23 cellular contexts compared by ENCODE assay signal in the genomic region with DNA sequence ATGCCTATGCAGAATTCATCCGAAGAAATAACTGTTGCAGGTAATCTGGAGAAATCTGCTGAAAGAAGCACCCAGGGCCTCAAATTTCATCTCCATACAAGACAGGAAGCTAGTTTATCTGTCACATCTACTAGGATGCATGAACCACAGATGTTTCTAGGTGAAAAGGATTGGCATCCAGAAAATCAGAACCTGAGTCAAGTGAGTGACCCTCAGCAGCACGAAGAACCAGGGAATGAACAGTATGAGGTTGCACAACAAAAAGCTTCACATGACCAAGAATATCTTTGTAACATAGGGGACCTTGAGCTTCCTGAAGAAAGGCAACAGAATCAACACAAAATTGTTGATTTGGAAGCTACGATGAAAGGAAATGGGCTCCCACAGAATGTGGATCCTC. TPM values are rescaled to one million over a fixed set of nuclear protein-coding genes. Genes with fewer than 3 reads are reported as not detected.
A peak's percentile ranks its signal among the peaks of the same experiment; 100 is the strongest.
DNase-seq lines count a peak whose midpoint lies in the region; ATAC-seq, FAIRE-seq and TF ChIP-seq lines count a peak whose summit lies in the region.
"Had no signal": no experiment of that assay in that cellular context is flagged by ENCODE, and none has a peak within 500 bp of the region (broad histone marks: within the 10 kb centered on the region; RNA-seq: fewer than 3 reads in every experiment).

No MANE protein-coding gene starts in this region.

- H3K9me3 ChIP-seq in HepG2 (ENCODE audit: low read length) = no peaks in the 10 kb centered on the region
- H3K9me3 ChIP-seq in H9 (ENCODE audit: control insufficient read depth, low read depth, low read length) = no peaks in the 10 kb centered on the region
- H3K9me3 ChIP-seq: A549, BLaER1, Caco-2, HAP-1 had no signal

- DNase-seq in activated B cell treated with CpG ODN at 0.5 μM for 24 hours (no peak), HepG2 (ENCODE audit: low spot score) (no peak), progenitor cell of endocrine pancreas (ENCODE audit: low spot score, unreplicated experiment) (no peak), midbrain (lab: John Stamatoyannopoulos, UW) (no peak), H9 (no peak), GM03348 (ENCODE audit: low spot score) (no peak)
- DNase-seq: 8988T; Caco-2; CD4-positive, CD25-positive, alpha-beta regulatory T cell; CD8-positive, alpha-beta T cell; DMS 273 treated with DMSO at 0.1 percent for 48 hours; DMS79; GF-D8; HFFc6 had no signal

- H3K4me3 Mint-ChIP-seq in activated B cell treated with CpG ODN at 0.5 μM for 24 hours = no peak overlapping the region
- no peak overlapping the region for H3K4me3 Mint-ChIP-seq in progenitor cell of endocrine pancreas (ENCODE audit: low read depth)
- no peak overlapping the region for H3K4me3 Mint-ChIP-seq in H9
- H3K4me3 Mint-ChIP-seq: B cell; CD4-positive, CD25-positive, alpha-beta regulatory T cell; CD8-positive, alpha-beta T cell; GM23338; HFFc6 had no signal

- no peak for TF ChIP-seq POLR2A in HepG2 (IDR thresholded peaks at IDR 0.05; ENCODE audit: insufficient read depth in 1 of 2, low read depth in 2 of 2, low read length in 2 of 2)

- TF ChIP-seq EP300 in HepG2 (IDR thresholded peaks at IDR 0.05; ENCODE audit: low read depth in 2 of 2, low read length in 2 of 2) (no peak), HepG2 (CRISPR knock-in tag; IDR thresholded peaks at IDR 0.05; ENCODE audit: borderline replicate concordance) (no peak)

- no peak overlapping the region for H2BK120ac ChIP-seq in H9 (ENCODE audit: low read depth, low read length, poor library complexity, severe bottlenecking)

- H3T11ph ChIP-seq in H9 (ENCODE audit: low read length) = no peak overlapping the region

- no peak overlapping the region for H2BK5ac ChIP-seq in H9 (ENCODE audit: insufficient read length, low read length)

- BruUV-seq in HepG2 (replicated peaks; lab: Mats Ljungman, UMichigan) = no TSS peak

- H3K9ac ChIP-seq in HepG2 (ENCODE audit: insufficient read depth, low read depth, low read length) (no peak overlapping the region), H9 (ENCODE audit: extremely low read depth, insufficient read length, low read length) (no peak overlapping the region)
- H3K9ac ChIP-seq: BLaER1 had no signal

- H3K23me2 ChIP-seq in H9 (ENCODE audit: insufficient read length, low read depth, low read length, poor library complexity, severe bottlenecking) = no peaks in the 10 kb centered on the region

- CTCF ChIA-PET in activated B cell treated with CpG ODN at 0.5 μM for 24 hours (lab: Charles Lee) = no interaction called here
- CTCF ChIA-PET in HepG2 (lab: Yijun Ruan, JAX; ENCODE audit: low intra/inter-chr PET ratio, low total read pairs) = no interaction called here

- POLR2A ChIA-PET in activated B cell treated with CpG ODN at 0.5 μM for 24 hours (lab: Charles Lee) (interaction anchor here (0.6 kb wide), 1 partner anchor 20 kb away, joined by 3 read pairs; no protein-coding TSS in a partner anchor), HepG2 (lab: Yijun Ruan, JAX) (no interaction called here)

- H3K27ac Mint-ChIP-seq in activated B cell treated with CpG ODN at 0.5 μM for 24 hours (peak overlapping the region; percentile 5), progenitor cell of endocrine pancreas (peak overlapping the region; percentile 34), H9 (no peak overlapping the region)
- H3K27ac Mint-ChIP-seq: B cell; CD8-positive, alpha-beta T cell; GM23338; HFFc6 had no signal

- no peak overlapping the region for H4K91ac ChIP-seq in H9 (ENCODE audit: insufficient read length, low read depth, low read length)

- H3K4ac ChIP-seq in H9 (ENCODE audit: low read depth, low read length) = no peak overlapping the region

- no peak overlapping the region for H3K23ac ChIP-seq in H9 (ENCODE audit: insufficient read length, low read depth, low read length)

- intact Hi-C loops in activated B cell treated with CpG ODN at 0.5 μM for 24 hours (cut with micrococcal nuclease) (loop anchor here (5.0 kb wide), 1 partner anchor 37 kb away; no protein-coding TSS in a partner anchor), HepG2 (cut with micrococcal nuclease; ENCODE audit: unreplicated experiment) (no loop called here)

- H3K4me1 ChIP-seq in HepG2 (ENCODE audit: insufficient read depth, low read length) = no peaks in the 10 kb centered on the region
- H3K4me1 ChIP-seq in H9 (ENCODE audit: insufficient read depth, low read length) = no peaks in the 10 kb centered on the region
- H3K4me1 ChIP-seq: A549, Caco-2, HAP-1 had no signal

- no peak overlapping the region for H2AK5ac ChIP-seq in H9 (ENCODE audit: insufficient read length, low read length)

- no peak overlapping the region for H2AFZ ChIP-seq in HepG2 (ENCODE audit: low read length)
- no peak overlapping the region for H2AFZ ChIP-seq in H9 (ENCODE audit: low read length)
- H2AFZ ChIP-seq: GM23338 had no signal

- no peak overlapping the region for H3K4me2 ChIP-seq in HepG2 (ENCODE audit: low read depth, low read length)
- no peak overlapping the region for H3K4me2 ChIP-seq in H9 (ENCODE audit: insufficient read depth, insufficient read length, low read length)
- H3K4me2 ChIP-seq: A549, BLaER1, GM23338 had no signal

- peaks cover 29 to 64% of the 10 kb centered on the region in 2 experiments for H3K36me3 ChIP-seq in HepG2 (replicated peaks in 1 of 2; ENCODE audit: control insufficient read depth in 1 of 2, insufficient read depth in 2 of 2, low read length in 2 of 2)

- peaks cover 3% of the 10 kb centered on the region for H3K4me1 Mint-ChIP-seq in activated B cell treated with CpG ODN at 0.5 μM for 24 hours
- H3K4me1 Mint-ChIP-seq in progenitor cell of endocrine pancreas (ENCODE audit: low read depth) = peaks cover 27% of the 10 kb centered on the region
- H3K4me1 Mint-ChIP-seq in H9 = no peaks in the 10 kb centered on the region
- H3K4me1 Mint-ChIP-seq: GM23338 had no signal

- no peak overlapping the region for H3K18ac ChIP-seq in H9 (ENCODE audit: insufficient read length, low read depth, low read length)

- TF ChIP-seq RAD21 in HepG2 (CRISPR knock-in tag; IDR thresholded peaks at IDR 0.05) = no peak

- no peak for FAIRE-seq in HepG2 (lab: Jason Lieb, UNC)
- FAIRE-seq: A549, GM12892, GM19239 had no signal

- in situ Hi-C loops in HepG2 (cut with HindIII; ENCODE audit: extremely low pct_ligation_motif_present, low pct_unique_long_range_greater_than_20kb) = no loop called here

- no peak overlapping the region for H2BK20ac ChIP-seq in H9 (ENCODE audit: low read depth, low read length, poor library complexity, severe bottlenecking)

- H3K27ac ChIP-seq in HepG2 (ENCODE audit: extremely low read length, insufficient read depth, low read length) = no peak overlapping the region
- no peak overlapping the region for H3K27ac ChIP-seq in H9 (ENCODE audit: insufficient read length, low read depth, low read length)
- H3K27ac ChIP-seq: A549, BLaER1, C4-2B had no signal

- ATAC-seq in activated B cell treated with CpG ODN at 0.5 μM for 24 hours (ENCODE audit: low read depth) = no peak
- no peak for ATAC-seq in HepG2
- ATAC-seq in GM18909 (IDR thresholded peaks at IDR 0.05; ENCODE audit: poor library complexity, unreplicated experiment) = no peak
- ATAC-seq: A549; CD8-positive, alpha-beta T cell; GM23338 had no signal

- H3K79me1 ChIP-seq in H9 (ENCODE audit: insufficient read depth, low read depth, low read length, poor library complexity, severe bottlenecking) = no peaks in the 10 kb centered on the region

- H2BK12ac ChIP-seq in H9 (ENCODE audit: insufficient read length, low read depth, low read length) = no peak overlapping the region

- 90% methylated on average over 3 of the region's 3 CpGs for WGBS in HepG2 (ENCODE audit: low lambda C conversion rate)
- WGBS in H9 (ENCODE audit: extremely low coverage, insufficient read length, low lambda C conversion rate) = no CpG with 5 or more reads among the region's 3 CpGs

- H3K56ac ChIP-seq in H9 (ENCODE audit: insufficient read length, low read depth, low read length) = no peak overlapping the region

- H3K79me2 ChIP-seq in HepG2 (ENCODE audit: insufficient read depth, low read length) = no peaks in the 10 kb centered on the region
- 0 out of 2 replicates have a peak, but pooled peaks cover 2% of the 10 kb centered on the region for H3K79me2 ChIP-seq in H9 (ENCODE audit: insufficient read depth, low read length)

- H3K9me3 Mint-ChIP-seq in activated B cell treated with CpG ODN at 0.5 μM for 24 hours = no peaks in the 10 kb centered on the region
- no peaks in the 10 kb centered on the region for H3K9me3 Mint-ChIP-seq in progenitor cell of endocrine pancreas (ENCODE audit: low read depth)
- no peaks in the 10 kb centered on the region for H3K9me3 Mint-ChIP-seq in H9
- H3K9me3 Mint-ChIP-seq: CD4-positive, CD25-positive, alpha-beta regulatory T cell; CD8-positive, alpha-beta T cell; GM23338; HFFc6 had no signal

- no peak for TF ChIP-seq CTCF in activated B cell treated with CpG ODN at 0.5 μM for 24 hours (IDR thresholded peaks at IDR 0.05)
- no peak for TF ChIP-seq CTCF in HepG2 (CRISPR knock-in tag; IDR thresholded peaks at IDR 0.05)
- no peak for TF ChIP-seq CTCF in progenitor cell of endocrine pancreas (IDR thresholded peaks at IDR 0.05; ENCODE audit: unreplicated experiment)
- no peak for TF ChIP-seq CTCF in H9 (conservative IDR thresholded peaks at IDR 0.05)

- no peak overlapping the region for H4K8ac ChIP-seq in H9 (replicated peaks; ENCODE audit: insufficient read length, low read depth, low read length)

- H3K14ac ChIP-seq in H9 (ENCODE audit: insufficient read depth, low read length) = no peak overlapping the region

- no peak overlapping the region for H4K5ac ChIP-seq in H9 (ENCODE audit: insufficient read length, low read depth, low read length)

- no peaks in the 10 kb centered on the region for H4K20me1 ChIP-seq in HepG2 (ENCODE audit: insufficient read depth, low read length)
- no peaks in the 10 kb centered on the region for H4K20me1 ChIP-seq in H9 (ENCODE audit: control insufficient read depth, insufficient read depth, insufficient read length)

- H3K27me3 Mint-ChIP-seq in activated B cell treated with CpG ODN at 0.5 μM for 24 hours = no peaks in the 10 kb centered on the region
- H3K27me3 Mint-ChIP-seq in progenitor cell of endocrine pancreas = no peaks in the 10 kb centered on the region
- H3K27me3 Mint-ChIP-seq in H9 (ENCODE audit: low read depth) = no peaks in the 10 kb centered on the region
- H3K27me3 Mint-ChIP-seq: B cell; CD4-positive, CD25-positive, alpha-beta regulatory T cell had no signal

- no peak overlapping the region for H2BK15ac ChIP-seq in H9 (ENCODE audit: low read depth, low read length)

- H3K36me3 Mint-ChIP-seq in activated B cell treated with CpG ODN at 0.5 μM for 24 hours (ENCODE audit: low read depth) (peaks cover 73% of the 10 kb centered on the region), progenitor cell of endocrine pancreas (ENCODE audit: insufficient read depth) (peaks cover 27% of the 10 kb centered on the region), H9 (ENCODE audit: insufficient read depth in 1 of 3, low read depth in 3 of 3) (peaks cover 22 to 67% (median 55%) of the 10 kb centered on the region in 3 experiments; a peak in 6 of 7 replicates)

- no peaks in the 10 kb centered on the region for H3K27me3 ChIP-seq in HepG2 (ENCODE audit: control insufficient read depth in 1 of 2, insufficient read depth in 2 of 2, low read length in 2 of 2)
- H3K27me3 ChIP-seq in H9 (ENCODE audit: insufficient read depth, low read length) = no peaks in the 10 kb centered on the region
- H3K27me3 ChIP-seq: BLaER1 had no signal

- H3K4me3 ChIP-seq in HepG2 (replicated peaks in 1 of 3; ENCODE audit: insufficient read depth in 1 of 3, low read depth in 2 of 3, low read length in 3 of 3) = no peak overlapping the region
- H3K4me3 ChIP-seq: A549, BLaER1, GM23338, HAP-1 had no signal

RNA-seq across cellular contexts. Expression of a gene that starts 24.0 kb away (rescaled TPM):
- total RNA-seq in activated B cell treated with CpG ODN at 0.5 μM for 24 hours (100 and 105 TPM in 2 replicates), HepG2 (2016; rRNA removed; fragmentation: Illumina TruSeq; extraction: Trizol) (16.0 and 16.5 TPM in 2 replicates), progenitor cell of endocrine pancreas (60.1 and 70.4 TPM in 2 replicates), H9 (2021) (45.9 and 50.4 TPM in 2 replicates)
- 8.1 TPM in 2 replicates for total RNA-seq in HepG2 (2016; cell fraction: cytosol; rRNA removed; fragmentation: Illumina TruSeq; extraction: Trizol; ENCODE audit: low read depth)
- total RNA-seq in HepG2 (2016; cell fraction: insoluble cytoplasmic fraction; rRNA removed; fragmentation: Illumina TruSeq; extraction: Trizol) = 13.6 and 18.8 TPM in 2 replicates
- total RNA-seq in HepG2 (2016; cell fraction: membrane; rRNA removed; fragmentation: Illumina TruSeq; extraction: Trizol) = 24.3 and 24.5 TPM in 2 replicates
- total RNA-seq in HepG2 (2016; cell fraction: nucleus; rRNA removed; fragmentation: Illumina TruSeq; extraction: Trizol) = 11.3 and 15.4 TPM in 2 replicates
- polyA plus RNA-seq in HepG2 (2011; rRNA removed) = 27.3 and 34.0 TPM in 2 replicates
- polyA plus RNA-seq in HepG2 (2011; cell fraction: cytosol; rRNA removed) = 18.9 and 29.3 TPM in 2 replicates
- 58.0 and 66.7 TPM in 2 replicates for polyA plus RNA-seq in HepG2 (2011; cell fraction: nucleus; rRNA removed)
- 15.7 and 19.3 TPM in 2 replicates for polyA plus RNA-seq in HepG2 (2012)
- polyA plus RNA-seq in HepG2 (2016; cell fraction: cytosol; fragmentation: Illumina TruSeq; extraction: Trizol; ENCODE audit: low read depth) = 8.8 and 9.4 TPM in 2 replicates
- polyA plus RNA-seq in HepG2 (2016; cell fraction: insoluble cytoplasmic fraction; fragmentation: Illumina TruSeq; extraction: Trizol; ENCODE audit: low read depth) = 16.1 and 23.7 TPM in 2 replicates
- polyA plus RNA-seq in HepG2 (2016; cell fraction: membrane; fragmentation: Illumina TruSeq; extraction: Trizol; ENCODE audit: low read depth) = 20.7 and 24.2 TPM in 2 replicates
- polyA plus RNA-seq in HepG2 (2016; cell fraction: nucleus; fragmentation: Illumina TruSeq; extraction: Trizol; ENCODE audit: insufficient read depth, low read depth) = 32.6 and 36.7 TPM in 2 replicates
- polyA minus RNA-seq in HepG2 (2011; rRNA and poly(A)+ RNA removed; ENCODE audit: low replicate concordance) = 51.5 and 64.7 TPM in 2 replicates
- polyA minus RNA-seq in HepG2 (2011; cell fraction: cytosol; rRNA and poly(A)+ RNA removed) = 18.3 and 18.9 TPM in 2 replicates
- polyA minus RNA-seq in HepG2 (2011; cell fraction: nucleus; rRNA and poly(A)+ RNA removed) = 8.8 and 9.9 TPM in 2 replicates

RNA-seq across cellular contexts. Expression of a gene that starts 42.9 kb away (rescaled TPM):
- total RNA-seq in activated B cell treated with CpG ODN at 0.5 μM for 24 hours (45.8 and 59.1 TPM in 2 replicates), HepG2 (2016; rRNA removed; fragmentation: Illumina TruSeq; extraction: Trizol) (25.7 and 34.0 TPM in 2 replicates), progenitor cell of endocrine pancreas (34.5 and 35.6 TPM in 2 replicates), H9 (2021) (45.0 and 51.0 TPM in 2 replicates)
- total RNA-seq in HepG2 (2016; cell fraction: cytosol; rRNA removed; fragmentation: Illumina TruSeq; extraction: Trizol; ENCODE audit: low read depth) = 5.9 and 7.5 TPM in 2 replicates
- total RNA-seq in HepG2 (2016; cell fraction: insoluble cytoplasmic fraction; rRNA removed; fragmentation: Illumina TruSeq; extraction: Trizol) = 26.2 and 32.2 TPM in 2 replicates
- total RNA-seq in HepG2 (2016; cell fraction: membrane; rRNA removed; fragmentation: Illumina TruSeq; extraction: Trizol) = 11.2 and 13.9 TPM in 2 replicates
- total RNA-seq in HepG2 (2016; cell fraction: nucleus; rRNA removed; fragmentation: Illumina TruSeq; extraction: Trizol) = 41.5 and 50.4 TPM in 2 replicates
- 8.5 and 10.1 TPM in 2 replicates for polyA plus RNA-seq in HepG2 (2011; rRNA removed)
- polyA plus RNA-seq in HepG2 (2011; cell fraction: cytosol; rRNA removed) = 5.5 and 7.7 TPM in 2 replicates
- 19.8 and 23.2 TPM in 2 replicates for polyA plus RNA-seq in HepG2 (2011; cell fraction: nucleus; rRNA removed)
- 19.5 and 23.0 TPM in 2 replicates for polyA plus RNA-seq in HepG2 (2012)
- 1.1 and 1.3 TPM in 2 replicates for polyA plus RNA-seq in HepG2 (2016; cell fraction: cytosol; fragmentation: Illumina TruSeq; extraction: Trizol; ENCODE audit: low read depth)
- polyA plus RNA-seq in HepG2 (2016; cell fraction: insoluble cytoplasmic fraction; fragmentation: Illumina TruSeq; extraction: Trizol; ENCODE audit: low read depth) = 22.9 and 23.8 TPM in 2 replicates
- polyA plus RNA-seq in HepG2 (2016; cell fraction: membrane; fragmentation: Illumina TruSeq; extraction: Trizol; ENCODE audit: low read depth) = 2.7 and 3.3 TPM in 2 replicates
- polyA plus RNA-seq in HepG2 (2016; cell fraction: nucleus; fragmentation: Illumina TruSeq; extraction: Trizol; ENCODE audit: insufficient read depth, low read depth) = 23.7 and 25.3 TPM in 2 replicates
- 38.4 and 51.6 TPM in 2 replicates for polyA minus RNA-seq in HepG2 (2011; rRNA and poly(A)+ RNA removed; ENCODE audit: low replicate concordance)
- 15.5 and 15.8 TPM in 2 replicates for polyA minus RNA-seq in HepG2 (2011; cell fraction: cytosol; rRNA and poly(A)+ RNA removed)
- 118 and 145 TPM in 2 replicates for polyA minus RNA-seq in HepG2 (2011; cell fraction: nucleus; rRNA and poly(A)+ RNA removed)

Comparison
In these comparisons a context has a peak if more than half of its experiments do, and no peak if none do; other contexts are left out.
1. H3K27ac Mint-ChIP-seq: peak in activated B cell treated with CpG ODN at 0.5 μM for 24 hours (single experiment) and progenitor cell of endocrine pancreas (single experiment); none in H9 (0 of 3).